In the genomic region with DNA sequence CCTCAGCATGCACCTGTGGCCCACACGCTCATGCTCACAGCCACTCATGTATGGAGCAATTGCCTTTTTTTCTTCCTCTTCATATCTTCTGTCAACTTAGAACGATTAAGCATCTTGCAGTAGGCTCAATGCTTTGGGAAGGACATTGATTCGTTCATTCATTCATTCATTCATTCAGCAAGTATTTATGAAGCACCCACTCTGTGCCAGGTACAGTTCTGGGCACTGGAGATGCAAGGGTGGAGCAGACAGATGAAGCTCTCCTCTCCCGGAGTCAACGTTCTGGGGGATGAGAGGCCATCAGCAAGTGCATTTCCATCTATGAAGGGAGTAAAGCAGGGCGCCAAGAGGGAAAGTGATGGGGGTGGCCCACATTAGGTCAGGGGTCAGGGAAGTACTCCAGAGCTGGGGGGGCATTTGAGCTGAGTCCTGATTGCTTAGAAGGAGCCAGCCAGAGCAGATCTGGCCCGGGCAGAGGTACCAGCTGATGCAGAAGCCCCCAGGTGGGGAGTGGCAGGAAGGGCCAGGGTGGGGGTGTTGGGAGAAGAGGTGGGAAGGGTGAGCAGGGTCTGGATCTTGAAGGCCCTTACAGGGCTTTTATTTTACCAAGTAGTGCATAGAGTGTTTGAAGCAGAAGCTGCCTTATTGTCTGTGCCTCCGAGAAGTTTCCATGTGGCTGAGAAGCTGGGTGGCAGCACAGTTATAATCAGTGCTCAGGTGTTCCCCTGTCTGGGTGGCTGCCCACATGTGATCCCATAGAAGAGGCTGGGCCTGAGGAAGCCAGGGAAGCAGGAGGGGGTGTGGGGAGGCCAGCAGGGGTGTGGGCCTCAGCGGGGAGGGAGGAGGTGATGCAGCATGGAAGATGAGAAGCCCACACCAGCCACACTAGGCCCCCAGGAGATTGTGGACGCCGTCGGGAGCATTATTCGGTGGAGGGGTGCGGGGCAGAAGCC, we compare ENCODE assay signal across 13 cellular contexts. TPM values are rescaled to one million over a fixed set of nuclear protein-coding genes. Genes with fewer than 3 reads are reported as not detected.
A peak's percentile ranks its signal among the peaks of the same experiment; 100 is the strongest.
DNase-seq lines count a peak whose midpoint lies in the region; ATAC-seq, FAIRE-seq and TF ChIP-seq lines count a peak whose summit lies in the region.
"Had no signal": no experiment of that assay in that cellular context is flagged by ENCODE, and none has a peak within 500 bp of the region (broad histone marks: within the 10 kb centered on the region; RNA-seq: fewer than 3 reads in every experiment).

No MANE protein-coding gene starts in this region.

- H3K4me3 ChIP-seq in heart left ventricle (peak overlapping the region in 1 of 12 donors; percentile 8), esophagus muscularis mucosa (no peak overlapping the region), trophoblast cell (ENCODE audit: low read depth, low read length) (no peak overlapping the region)
- H3K4me3 ChIP-seq in naive thymus-derived CD4-positive, alpha-beta T cell (ENCODE audit: low read length), result no peak overlapping the region

- H3K4me1 ChIP-seq in heart left ventricle (peaks cover 16 to 72% (median 54%) of the 10 kb centered on the region in 12 donors), esophagus muscularis mucosa (peaks cover 62 to 70% (median 68%) of the 10 kb centered on the region in 4 donors), trophoblast cell (ENCODE audit: control insufficient read depth in 1 of 2, insufficient read depth in 2 of 2, low read length in 2 of 2) (peaks cover 15 to 18% of the 10 kb centered on the region in 2 experiments)
- H3K4me1 ChIP-seq in naive thymus-derived CD4-positive, alpha-beta T cell (ENCODE audit: control insufficient read depth in 2 of 2, insufficient read depth in 2 of 2, low read length in 2 of 2), result no peaks in the 10 kb centered on the region

- CTCF ChIA-PET in activated CD8-positive, alpha-beta T cell treated with anti-CD3 and anti-CD28 coated beads for 36 hours (lab: Charles Lee), result interaction anchor here (1.3 kb wide), 1 partner anchor 104 kb away, joined by 3 read pairs; no protein-coding TSS in a partner anchor
- CTCF ChIA-PET in naive thymus-derived CD4-positive, alpha-beta T cell (lab: Charles Lee), result no interaction called here

- no peak for ATAC-seq in heart left ventricle
- ATAC-seq in HG03039 (IDR thresholded peaks at IDR 0.05; ENCODE audit: unreplicated experiment), result no peak
- no peak for ATAC-seq in activated CD8-positive, alpha-beta T cell treated with anti-CD3 and anti-CD28 coated beads for 36 hours
- no peak for ATAC-seq in naive thymus-derived CD4-positive, alpha-beta T cell
- ATAC-seq: stimulated activated naive CD8-positive, alpha-beta T cell treated with anti-CD3 and anti-CD28 coated beads, Interleukin-15, Interleukin-2, amounts not matched to agents 100 U/mL and 50 U/mL, for 24 hours had no signal

- TF ChIP-seq POLR2A in heart left ventricle (IDR thresholded peaks at IDR 0.05) (no peak), esophagus muscularis mucosa (IDR thresholded peaks at IDR 0.05; ENCODE audit: low read depth) (no peak)

- no peaks in the 10 kb centered on the region for H3K9me3 Mint-ChIP-seq in activated CD8-positive, alpha-beta T cell treated with anti-CD3 and anti-CD28 coated beads for 36 hours
- H3K9me3 Mint-ChIP-seq in naive thymus-derived CD4-positive, alpha-beta T cell, result no peaks in the 10 kb centered on the region
- H3K9me3 Mint-ChIP-seq: natural killer cell had no signal

- H4K91ac ChIP-seq in trophoblast cell (ENCODE audit: low read depth, low read length), result no peak overlapping the region

- H2AFZ ChIP-seq in trophoblast cell (ENCODE audit: insufficient read depth, low read length, poor library complexity), result no peak overlapping the region

- no peak overlapping the region for H3K23ac ChIP-seq in trophoblast cell (ENCODE audit: low read length)

- H3K36me3 ChIP-seq in heart left ventricle (peaks cover 0 to 4% (median 0%) of the 10 kb centered on the region in 9 donors), esophagus muscularis mucosa (peaks cover 0 to 7% (median under 1%) of the 10 kb centered on the region in 4 donors), trophoblast cell (ENCODE audit: control insufficient read depth in 1 of 2, insufficient read depth in 2 of 2, low read length in 2 of 2) (no peaks in the 10 kb centered on the region)
- no peaks in the 10 kb centered on the region for H3K36me3 ChIP-seq in naive thymus-derived CD4-positive, alpha-beta T cell (ENCODE audit: control insufficient read depth in 2 of 3, insufficient read depth in 3 of 3, low read length in 3 of 3)

- H3K9me3 ChIP-seq in heart left ventricle (no peaks in the 10 kb centered on the region), esophagus muscularis mucosa (no peaks in the 10 kb centered on the region), trophoblast cell (ENCODE audit: insufficient read depth, low read depth, low read length) (no peaks in the 10 kb centered on the region)
- no peaks in the 10 kb centered on the region for H3K9me3 ChIP-seq in naive thymus-derived CD4-positive, alpha-beta T cell (ENCODE audit: control insufficient read depth in 2 of 3, low read length in 3 of 3)

- H4K12ac ChIP-seq in trophoblast cell (ENCODE audit: low read depth, low read length), result peak overlapping the region; percentile 20

- no peaks in the 10 kb centered on the region for H3K4me1 Mint-ChIP-seq in activated CD8-positive, alpha-beta T cell treated with anti-CD3 and anti-CD28 coated beads for 36 hours (ENCODE audit: low read depth)
- peaks cover 0 to 7% (median 0%) of the 10 kb centered on the region in 7 donors for H3K4me1 Mint-ChIP-seq in naive thymus-derived CD4-positive, alpha-beta T cell

- H3K18ac ChIP-seq in trophoblast cell (ENCODE audit: low read length), result peak overlapping the region; percentile 59

- intact Hi-C loops in heart left ventricle (cut with DNase I) (no loop called here), cardiac septum (cut with DNase I) (no loop called here), esophagus muscularis mucosa (cut with DNase I) (no loop called here)
- intact Hi-C loops in activated CD8-positive, alpha-beta T cell treated with anti-CD3 and anti-CD28 coated beads for 36 hours (cut with micrococcal nuclease), result no loop called here
- intact Hi-C loops in naive thymus-derived CD4-positive, alpha-beta T cell (cut with micrococcal nuclease), result no loop called here

- no peak overlapping the region for H3K4ac ChIP-seq in trophoblast cell (ENCODE audit: low read depth, low read length)

- H2BK5ac ChIP-seq in trophoblast cell (ENCODE audit: low read depth, low read length, poor library complexity), result no peak overlapping the region

- no peaks in the 10 kb centered on the region for H3K36me3 Mint-ChIP-seq in activated CD8-positive, alpha-beta T cell treated with anti-CD3 and anti-CD28 coated beads for 36 hours (ENCODE audit: low read depth)
- H3K36me3 Mint-ChIP-seq in naive thymus-derived CD4-positive, alpha-beta T cell, result no peaks in the 10 kb centered on the region
- H3K36me3 Mint-ChIP-seq: natural killer cell had no signal

- H3K14ac ChIP-seq in trophoblast cell (ENCODE audit: low read length), result no peak overlapping the region

- no peak overlapping the region for H4K8ac ChIP-seq in trophoblast cell (ENCODE audit: low read depth, low read length)

- DNase-seq in heart left ventricle (peak in 1 of 5 donors; percentile 32), cardiac septum (ENCODE audit: low spot score) (no peak), esophagus muscularis mucosa (ENCODE audit: extremely low spot score) (no peak), trophoblast cell (no peak), urothelium cell line (ENCODE audit: low spot score) (no peak)
- DNase-seq in activated CD8-positive, alpha-beta T cell treated with anti-CD3 and anti-CD28 coated beads for 36 hours, result no peak
- DNase-seq in naive thymus-derived CD4-positive, alpha-beta T cell, result no peak
- DNase-seq: MM.1S; natural killer cell; stimulated activated CD4-positive, alpha-beta T cell treated with anti-CD3 and anti-CD28 coated beads, Interleukin-1b, Interleukin-23, amount 100 ng/mL, for 48 hours; stimulated activated naive CD8-positive, alpha-beta T cell treated with anti-CD3 and anti-CD28 coated beads, Interleukin-15, Interleukin-2, amounts not matched to agents 100 U/mL and 50 U/mL, for 24 hours had no signal

- TF ChIP-seq EP300 in esophagus muscularis mucosa (IDR thresholded peaks at IDR 0.05), result no peak

- H3K27ac Mint-ChIP-seq in activated CD8-positive, alpha-beta T cell treated with anti-CD3 and anti-CD28 coated beads for 36 hours, result no peak overlapping the region
- H3K27ac Mint-ChIP-seq in naive thymus-derived CD4-positive, alpha-beta T cell, result no peak overlapping the region
- H3K27ac Mint-ChIP-seq: natural killer cell had no signal

- TF ChIP-seq CTCF in heart left ventricle (IDR thresholded peaks at IDR 0.05) (no peak), esophagus muscularis mucosa (IDR thresholded peaks at IDR 0.05) (no peak)
- no peak for TF ChIP-seq CTCF in activated CD8-positive, alpha-beta T cell treated with anti-CD3 and anti-CD28 coated beads for 36 hours (IDR thresholded peaks at IDR 0.05)

- H3K4me3 Mint-ChIP-seq in activated CD8-positive, alpha-beta T cell treated with anti-CD3 and anti-CD28 coated beads for 36 hours, result no peak overlapping the region
- no peak overlapping the region for H3K4me3 Mint-ChIP-seq in naive thymus-derived CD4-positive, alpha-beta T cell
- H3K4me3 Mint-ChIP-seq: natural killer cell had no signal

- no peaks in the 10 kb centered on the region for H3K79me2 ChIP-seq in trophoblast cell (ENCODE audit: control insufficient read depth, insufficient read depth, low read length, poor library complexity)

- H2AK5ac ChIP-seq in trophoblast cell (ENCODE audit: low read length), result peak overlapping the region; percentile 28

- FAIRE-seq in urothelium cell line (lab: Jason Lieb, UNC), result peak; percentile 59

- H3K4me2 ChIP-seq in trophoblast cell (ENCODE audit: low read length), result no peak overlapping the region

- H2BK12ac ChIP-seq in trophoblast cell (ENCODE audit: low read length), result no peak overlapping the region

- H3K9ac ChIP-seq in trophoblast cell (ENCODE audit: low read length), result no peak overlapping the region

- H2BK120ac ChIP-seq in trophoblast cell (ENCODE audit: insufficient read depth, low read length, poor library complexity), result no peak overlapping the region

- 63 to 69% (median 67%) methylated on average over 14 of the region's 14 CpGs for WGBS in heart left ventricle, 4 donors
- 66% methylated on average over 14 of the region's 14 CpGs for WGBS in esophagus muscularis mucosa
- WGBS in trophoblast cell (ENCODE audit: extremely low coverage, insufficient coverage, insufficient read length), result no CpG with 5 or more reads among the region's 14 CpGs

- no peaks in the 10 kb centered on the region for H3K27me3 Mint-ChIP-seq in activated CD8-positive, alpha-beta T cell treated with anti-CD3 and anti-CD28 coated beads for 36 hours
- peaks cover 0 to 2% (median 0%) of the 10 kb centered on the region in 5 donors for H3K27me3 Mint-ChIP-seq in naive thymus-derived CD4-positive, alpha-beta T cell

- H3K27me3 ChIP-seq in heart left ventricle, result no peaks in the 10 kb centered on the region
- H3K27me3 ChIP-seq in esophagus muscularis mucosa, result no peaks in the 10 kb centered on the region
- no peaks in the 10 kb centered on the region for H3K27me3 ChIP-seq in trophoblast cell (ENCODE audit: insufficient read depth, low read length)
- no peaks in the 10 kb centered on the region for H3K27me3 ChIP-seq in naive thymus-derived CD4-positive, alpha-beta T cell (ENCODE audit: control insufficient read depth in 2 of 2, insufficient read depth in 2 of 2, low read length in 2 of 2)

- POLR2A ChIA-PET in activated CD8-positive, alpha-beta T cell treated with anti-CD3 and anti-CD28 coated beads for 36 hours (lab: Charles Lee), result interaction anchor here (1.0 kb wide), 1 partner anchor 32 kb away, joined by 3 read pairs; no protein-coding TSS in a partner anchor
- POLR2A ChIA-PET in naive thymus-derived CD4-positive, alpha-beta T cell (lab: Charles Lee), result no interaction called here

- no peaks in the 10 kb centered on the region for H3K79me1 ChIP-seq in trophoblast cell (ENCODE audit: low read length)

- H3K27ac ChIP-seq in heart left ventricle (peak overlapping the region in 11 of 12 donors; percentile 68 to 89 (median 83)), esophagus muscularis mucosa (replicated peaks in 1 of 4) (peak overlapping the region; percentile 72 to 80 (median 74)), trophoblast cell (ENCODE audit: low read depth, low read length) (no peak overlapping the region)
- no peak overlapping the region for H3K27ac ChIP-seq in naive thymus-derived CD4-positive, alpha-beta T cell (ENCODE audit: low read depth, low read length)
- H3K27ac ChIP-seq: HL-60 had no signal

RNA-seq across cellular contexts. Expression of a gene that starts 36.2 kb away (rescaled TPM):
- total RNA-seq in heart left ventricle, result 10 to 100 TPM; 12.0 to 51.3 (median 25.0) TPM
- 10 to 100 TPM in 1 of 2 donors, 1 to 10 TPM in 1; 8.1 to 30.4 TPM for polyA plus RNA-seq in heart left ventricle
- total RNA-seq in cardiac septum, result 24.4 TPM
- total RNA-seq in esophagus muscularis mucosa, result 10 to 100 TPM; 24.1 to 43.0 (median 38.7) TPM
- 12.1 and 12.5 TPM in 2 replicates for polyA plus RNA-seq in trophoblast cell (2013)
- under 1 TPM; 0.20 to 0.36 TPM for total RNA-seq in activated CD8-positive, alpha-beta T cell treated with anti-CD3 and anti-CD28 coated beads for 36 hours
- total RNA-seq in naive thymus-derived CD4-positive, alpha-beta T cell, result under 1 TPM in 1 of 5 experiments, not detected in 4; 0.05 TPM
- polyA plus RNA-seq in naive thymus-derived CD4-positive, alpha-beta T cell, result not detected
- total RNA-seq: natural killer cell had no signal

Comparison
In these comparisons a context has a peak if more than half of its experiments do, and no peak if none do; other contexts are left out.
1. H3K27ac ChIP-seq: peak in heart left ventricle (11 of 12) and esophagus muscularis mucosa (4 of 4); none in trophoblast cell (single experiment) and naive thymus-derived CD4-positive, alpha-beta T cell (single experiment).
2. RNA of a gene that starts 36.2 kb away (total RNA-seq): 24.1 to 43.0 TPM in esophagus muscularis mucosa, 12.0 to 51.3 TPM in heart left ventricle and 24.4 TPM in cardiac septum (single experiment); 0.20 to 0.36 TPM in activated CD8-positive, alpha-beta T cell treated with anti-CD3 and anti-CD28 coated beads for 36 hours and 0.05 TPM in naive thymus-derived CD4-positive, alpha-beta T cell; every median in the first group is over 4 times any median in the second.